1 cellular context compared by ENCODE assay signal in the genomic region with DNA sequence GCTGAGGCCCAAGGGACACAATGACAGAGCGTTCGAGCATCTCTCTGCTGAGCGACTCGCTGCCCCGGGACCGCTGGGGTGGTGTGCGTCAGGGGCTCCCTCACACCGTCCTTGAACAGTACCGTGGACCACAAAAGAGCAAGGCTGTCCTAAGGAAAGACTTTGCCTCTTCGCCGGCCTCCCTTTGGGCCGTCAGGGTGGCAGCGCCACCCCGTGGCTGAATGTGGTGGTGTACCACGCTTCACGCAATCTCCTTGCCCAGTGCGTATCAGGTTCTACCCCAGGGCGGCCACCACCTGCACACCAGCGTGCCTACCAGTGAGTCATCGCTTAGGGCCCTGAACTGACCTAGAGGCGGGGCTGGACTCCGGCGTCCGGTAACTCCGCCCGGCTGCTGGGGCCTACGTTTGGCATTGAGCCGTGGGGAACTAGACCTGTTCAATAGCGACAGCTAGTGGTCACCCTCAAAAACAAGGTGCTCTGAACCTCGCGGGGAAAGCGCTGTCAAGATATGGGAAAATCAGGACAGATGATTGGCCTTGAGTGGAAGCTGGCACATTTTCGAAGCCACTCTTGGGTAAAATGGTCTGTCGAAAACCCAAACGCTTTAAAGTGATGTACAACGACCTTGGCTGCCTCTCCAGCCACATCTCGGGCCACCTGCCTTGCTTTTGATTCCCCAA.
TF ChIP-seq lines count a peak whose summit lies in the region.

No MANE protein-coding gene starts in this region.

TF ChIP-seq in K562, 482 proteins besides CTCF, POLR2A, EP300 and RAD21 (continued from another document and continues in another):
- TF ChIP-seq, protein P1, sequence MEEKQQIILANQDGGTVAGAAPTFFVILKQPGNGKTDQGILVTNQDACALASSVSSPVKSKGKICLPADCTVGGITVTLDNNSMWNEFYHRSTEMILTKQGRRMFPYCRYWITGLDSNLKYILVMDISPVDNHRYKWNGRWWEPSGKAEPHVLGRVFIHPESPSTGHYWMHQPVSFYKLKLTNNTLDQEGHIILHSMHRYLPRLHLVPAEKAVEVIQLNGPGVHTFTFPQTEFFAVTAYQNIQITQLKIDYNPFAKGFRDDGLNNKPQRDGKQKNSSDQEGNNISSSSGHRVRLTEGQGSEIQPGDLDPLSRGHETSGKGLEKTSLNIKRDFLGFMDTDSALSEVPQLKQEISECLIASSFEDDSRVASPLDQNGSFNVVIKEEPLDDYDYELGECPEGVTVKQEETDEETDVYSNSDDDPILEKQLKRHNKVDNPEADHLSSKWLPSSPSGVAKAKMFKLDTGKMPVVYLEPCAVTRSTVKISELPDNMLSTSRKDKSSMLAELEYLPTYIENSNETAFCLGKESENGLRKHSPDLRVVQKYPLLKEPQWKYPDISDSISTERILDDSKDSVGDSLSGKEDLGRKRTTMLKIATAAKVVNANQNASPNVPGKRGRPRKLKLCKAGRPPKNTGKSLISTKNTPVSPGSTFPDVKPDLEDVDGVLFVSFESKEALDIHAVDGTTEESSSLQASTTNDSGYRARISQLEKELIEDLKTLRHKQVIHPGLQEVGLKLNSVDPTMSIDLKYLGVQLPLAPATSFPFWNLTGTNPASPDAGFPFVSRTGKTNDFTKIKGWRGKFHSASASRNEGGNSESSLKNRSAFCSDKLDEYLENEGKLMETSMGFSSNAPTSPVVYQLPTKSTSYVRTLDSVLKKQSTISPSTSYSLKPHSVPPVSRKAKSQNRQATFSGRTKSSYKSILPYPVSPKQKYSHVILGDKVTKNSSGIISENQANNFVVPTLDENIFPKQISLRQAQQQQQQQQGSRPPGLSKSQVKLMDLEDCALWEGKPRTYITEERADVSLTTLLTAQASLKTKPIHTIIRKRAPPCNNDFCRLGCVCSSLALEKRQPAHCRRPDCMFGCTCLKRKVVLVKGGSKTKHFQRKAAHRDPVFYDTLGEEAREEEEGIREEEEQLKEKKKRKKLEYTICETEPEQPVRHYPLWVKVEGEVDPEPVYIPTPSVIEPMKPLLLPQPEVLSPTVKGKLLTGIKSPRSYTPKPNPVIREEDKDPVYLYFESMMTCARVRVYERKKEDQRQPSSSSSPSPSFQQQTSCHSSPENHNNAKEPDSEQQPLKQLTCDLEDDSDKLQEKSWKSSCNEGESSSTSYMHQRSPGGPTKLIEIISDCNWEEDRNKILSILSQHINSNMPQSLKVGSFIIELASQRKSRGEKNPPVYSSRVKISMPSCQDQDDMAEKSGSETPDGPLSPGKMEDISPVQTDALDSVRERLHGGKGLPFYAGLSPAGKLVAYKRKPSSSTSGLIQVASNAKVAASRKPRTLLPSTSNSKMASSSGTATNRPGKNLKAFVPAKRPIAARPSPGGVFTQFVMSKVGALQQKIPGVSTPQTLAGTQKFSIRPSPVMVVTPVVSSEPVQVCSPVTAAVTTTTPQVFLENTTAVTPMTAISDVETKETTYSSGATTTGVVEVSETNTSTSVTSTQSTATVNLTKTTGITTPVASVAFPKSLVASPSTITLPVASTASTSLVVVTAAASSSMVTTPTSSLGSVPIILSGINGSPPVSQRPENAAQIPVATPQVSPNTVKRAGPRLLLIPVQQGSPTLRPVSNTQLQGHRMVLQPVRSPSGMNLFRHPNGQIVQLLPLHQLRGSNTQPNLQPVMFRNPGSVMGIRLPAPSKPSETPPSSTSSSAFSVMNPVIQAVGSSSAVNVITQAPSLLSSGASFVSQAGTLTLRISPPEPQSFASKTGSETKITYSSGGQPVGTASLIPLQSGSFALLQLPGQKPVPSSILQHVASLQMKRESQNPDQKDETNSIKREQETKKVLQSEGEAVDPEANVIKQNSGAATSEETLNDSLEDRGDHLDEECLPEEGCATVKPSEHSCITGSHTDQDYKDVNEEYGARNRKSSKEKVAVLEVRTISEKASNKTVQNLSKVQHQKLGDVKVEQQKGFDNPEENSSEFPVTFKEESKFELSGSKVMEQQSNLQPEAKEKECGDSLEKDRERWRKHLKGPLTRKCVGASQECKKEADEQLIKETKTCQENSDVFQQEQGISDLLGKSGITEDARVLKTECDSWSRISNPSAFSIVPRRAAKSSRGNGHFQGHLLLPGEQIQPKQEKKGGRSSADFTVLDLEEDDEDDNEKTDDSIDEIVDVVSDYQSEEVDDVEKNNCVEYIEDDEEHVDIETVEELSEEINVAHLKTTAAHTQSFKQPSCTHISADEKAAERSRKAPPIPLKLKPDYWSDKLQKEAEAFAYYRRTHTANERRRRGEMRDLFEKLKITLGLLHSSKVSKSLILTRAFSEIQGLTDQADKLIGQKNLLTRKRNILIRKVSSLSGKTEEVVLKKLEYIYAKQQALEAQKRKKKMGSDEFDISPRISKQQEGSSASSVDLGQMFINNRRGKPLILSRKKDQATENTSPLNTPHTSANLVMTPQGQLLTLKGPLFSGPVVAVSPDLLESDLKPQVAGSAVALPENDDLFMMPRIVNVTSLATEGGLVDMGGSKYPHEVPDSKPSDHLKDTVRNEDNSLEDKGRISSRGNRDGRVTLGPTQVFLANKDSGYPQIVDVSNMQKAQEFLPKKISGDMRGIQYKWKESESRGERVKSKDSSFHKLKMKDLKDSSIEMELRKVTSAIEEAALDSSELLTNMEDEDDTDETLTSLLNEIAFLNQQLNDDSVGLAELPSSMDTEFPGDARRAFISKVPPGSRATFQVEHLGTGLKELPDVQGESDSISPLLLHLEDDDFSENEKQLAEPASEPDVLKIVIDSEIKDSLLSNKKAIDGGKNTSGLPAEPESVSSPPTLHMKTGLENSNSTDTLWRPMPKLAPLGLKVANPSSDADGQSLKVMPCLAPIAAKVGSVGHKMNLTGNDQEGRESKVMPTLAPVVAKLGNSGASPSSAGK (IDR thresholded peaks at IDR 0.05) = no peak; the same call in 1 of the 2 replicates
- 0 out of 4 replicates have a peak, but pooled peaks of 1 of the 2 experiments have one; percentile 43 for TF ChIP-seq NONO (IDR thresholded peaks at IDR 0.05; ENCODE audit: low read depth in 2 of 2, low read length in 1 of 2)
- TF ChIP-seq, protein P2, sequence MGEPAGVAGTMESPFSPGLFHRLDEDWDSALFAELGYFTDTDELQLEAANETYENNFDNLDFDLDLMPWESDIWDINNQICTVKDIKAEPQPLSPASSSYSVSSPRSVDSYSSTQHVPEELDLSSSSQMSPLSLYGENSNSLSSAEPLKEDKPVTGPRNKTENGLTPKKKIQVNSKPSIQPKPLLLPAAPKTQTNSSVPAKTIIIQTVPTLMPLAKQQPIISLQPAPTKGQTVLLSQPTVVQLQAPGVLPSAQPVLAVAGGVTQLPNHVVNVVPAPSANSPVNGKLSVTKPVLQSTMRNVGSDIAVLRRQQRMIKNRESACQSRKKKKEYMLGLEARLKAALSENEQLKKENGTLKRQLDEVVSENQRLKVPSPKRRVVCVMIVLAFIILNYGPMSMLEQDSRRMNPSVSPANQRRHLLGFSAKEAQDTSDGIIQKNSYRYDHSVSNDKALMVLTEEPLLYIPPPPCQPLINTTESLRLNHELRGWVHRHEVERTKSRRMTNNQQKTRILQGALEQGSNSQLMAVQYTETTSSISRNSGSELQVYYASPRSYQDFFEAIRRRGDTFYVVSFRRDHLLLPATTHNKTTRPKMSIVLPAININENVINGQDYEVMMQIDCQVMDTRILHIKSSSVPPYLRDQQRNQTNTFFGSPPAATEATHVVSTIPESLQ (CRISPR knock-in tag; IDR thresholded peaks at IDR 0.05) = 0 out of 2 replicates have a peak, but pooled peaks have one; percentile 25
- no peak for TF ChIP-seq ZNF584 (CRISPR knock-in tag; IDR thresholded peaks at IDR 0.05; ENCODE audit: low read depth)
- TF ChIP-seq, protein P3, sequence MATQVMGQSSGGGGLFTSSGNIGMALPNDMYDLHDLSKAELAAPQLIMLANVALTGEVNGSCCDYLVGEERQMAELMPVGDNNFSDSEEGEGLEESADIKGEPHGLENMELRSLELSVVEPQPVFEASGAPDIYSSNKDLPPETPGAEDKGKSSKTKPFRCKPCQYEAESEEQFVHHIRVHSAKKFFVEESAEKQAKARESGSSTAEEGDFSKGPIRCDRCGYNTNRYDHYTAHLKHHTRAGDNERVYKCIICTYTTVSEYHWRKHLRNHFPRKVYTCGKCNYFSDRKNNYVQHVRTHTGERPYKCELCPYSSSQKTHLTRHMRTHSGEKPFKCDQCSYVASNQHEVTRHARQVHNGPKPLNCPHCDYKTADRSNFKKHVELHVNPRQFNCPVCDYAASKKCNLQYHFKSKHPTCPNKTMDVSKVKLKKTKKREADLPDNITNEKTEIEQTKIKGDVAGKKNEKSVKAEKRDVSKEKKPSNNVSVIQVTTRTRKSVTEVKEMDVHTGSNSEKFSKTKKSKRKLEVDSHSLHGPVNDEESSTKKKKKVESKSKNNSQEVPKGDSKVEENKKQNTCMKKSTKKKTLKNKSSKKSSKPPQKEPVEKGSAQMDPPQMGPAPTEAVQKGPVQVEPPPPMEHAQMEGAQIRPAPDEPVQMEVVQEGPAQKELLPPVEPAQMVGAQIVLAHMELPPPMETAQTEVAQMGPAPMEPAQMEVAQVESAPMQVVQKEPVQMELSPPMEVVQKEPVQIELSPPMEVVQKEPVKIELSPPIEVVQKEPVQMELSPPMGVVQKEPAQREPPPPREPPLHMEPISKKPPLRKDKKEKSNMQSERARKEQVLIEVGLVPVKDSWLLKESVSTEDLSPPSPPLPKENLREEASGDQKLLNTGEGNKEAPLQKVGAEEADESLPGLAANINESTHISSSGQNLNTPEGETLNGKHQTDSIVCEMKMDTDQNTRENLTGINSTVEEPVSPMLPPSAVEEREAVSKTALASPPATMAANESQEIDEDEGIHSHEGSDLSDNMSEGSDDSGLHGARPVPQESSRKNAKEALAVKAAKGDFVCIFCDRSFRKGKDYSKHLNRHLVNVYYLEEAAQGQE (CRISPR knock-in tag; IDR thresholded peaks at IDR 0.05; ENCODE audit: low read depth) = peak; percentile 59; the same call in 1 of the 2 replicates
- TF ChIP-seq, protein P4, sequence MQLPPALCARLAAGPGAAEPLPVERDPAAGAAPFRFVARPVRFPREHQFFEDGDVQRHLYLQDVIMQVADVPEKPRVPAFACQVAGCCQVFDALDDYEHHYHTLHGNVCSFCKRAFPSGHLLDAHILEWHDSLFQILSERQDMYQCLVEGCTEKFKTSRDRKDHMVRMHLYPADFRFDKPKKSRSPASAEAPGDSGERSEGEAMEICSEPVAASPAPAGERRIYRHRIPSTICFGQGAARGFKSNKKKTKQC (CRISPR knock-in tag; IDR thresholded peaks at IDR 0.05) = no peak
- TF ChIP-seq, protein P5, sequence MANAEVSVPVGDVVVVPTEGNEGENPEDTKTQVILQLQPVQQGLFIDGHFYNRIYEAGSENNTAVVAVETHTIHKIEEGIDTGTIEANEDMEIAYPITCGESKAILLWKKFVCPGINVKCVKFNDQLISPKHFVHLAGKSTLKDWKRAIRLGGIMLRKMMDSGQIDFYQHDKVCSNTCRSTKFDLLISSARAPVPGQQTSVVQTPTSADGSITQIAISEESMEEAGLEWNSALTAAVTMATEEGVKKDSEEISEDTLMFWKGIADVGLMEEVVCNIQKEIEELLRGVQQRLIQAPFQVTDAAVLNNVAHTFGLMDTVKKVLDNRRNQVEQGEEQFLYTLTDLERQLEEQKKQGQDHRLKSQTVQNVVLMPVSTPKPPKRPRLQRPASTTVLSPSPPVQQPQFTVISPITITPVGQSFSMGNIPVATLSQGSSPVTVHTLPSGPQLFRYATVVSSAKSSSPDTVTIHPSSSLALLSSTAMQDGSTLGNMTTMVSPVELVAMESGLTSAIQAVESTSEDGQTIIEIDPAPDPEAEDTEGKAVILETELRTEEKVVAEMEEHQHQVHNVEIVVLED (CRISPR knock-in tag; IDR thresholded peaks at IDR 0.05) = no peak
- no peak for TF ChIP-seq FOXJ2 (tag; IDR thresholded peaks at IDR 0.05)
- TF ChIP-seq SETDB1 (IDR thresholded peaks at IDR 0.05; ENCODE audit: low read length) = no peak
- 0 out of 2 replicates have a peak, but pooled peaks have one; percentile 63 for TF ChIP-seq ZBTB17 (CRISPR knock-in tag; IDR thresholded peaks at IDR 0.05)
- TF ChIP-seq ZNF133 (CRISPR knock-in tag; IDR thresholded peaks at IDR 0.05) = no peak
- no peak for TF ChIP-seq SMARCA5 (IDR thresholded peaks at IDR 0.05)
- TF ChIP-seq GATAD2B (IDR thresholded peaks at IDR 0.05; ENCODE audit: borderline replicate concordance) = no peak
- TF ChIP-seq SIRT6 (IDR thresholded peaks at IDR 0.05; ENCODE audit: low read depth, low read length) = no peak
- 0 out of 2 replicates have a peak, but pooled peaks have one; percentile 24 for TF ChIP-seq RNF2 (IDR thresholded peaks at IDR 0.05)
- no peak for TF ChIP-seq HMG20B (CRISPR knock-in tag; IDR thresholded peaks at IDR 0.05)
- TF ChIP-seq, protein P6, sequence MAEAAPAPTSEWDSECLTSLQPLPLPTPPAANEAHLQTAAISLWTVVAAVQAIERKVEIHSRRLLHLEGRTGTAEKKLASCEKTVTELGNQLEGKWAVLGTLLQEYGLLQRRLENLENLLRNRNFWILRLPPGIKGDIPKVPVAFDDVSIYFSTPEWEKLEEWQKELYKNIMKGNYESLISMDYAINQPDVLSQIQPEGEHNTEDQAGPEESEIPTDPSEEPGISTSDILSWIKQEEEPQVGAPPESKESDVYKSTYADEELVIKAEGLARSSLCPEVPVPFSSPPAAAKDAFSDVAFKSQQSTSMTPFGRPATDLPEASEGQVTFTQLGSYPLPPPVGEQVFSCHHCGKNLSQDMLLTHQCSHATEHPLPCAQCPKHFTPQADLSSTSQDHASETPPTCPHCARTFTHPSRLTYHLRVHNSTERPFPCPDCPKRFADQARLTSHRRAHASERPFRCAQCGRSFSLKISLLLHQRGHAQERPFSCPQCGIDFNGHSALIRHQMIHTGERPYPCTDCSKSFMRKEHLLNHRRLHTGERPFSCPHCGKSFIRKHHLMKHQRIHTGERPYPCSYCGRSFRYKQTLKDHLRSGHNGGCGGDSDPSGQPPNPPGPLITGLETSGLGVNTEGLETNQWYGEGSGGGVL (CRISPR knock-in tag; IDR thresholded peaks at IDR 0.05) = no peak
- no peak for TF ChIP-seq CSDE1 (IDR thresholded peaks at IDR 0.05)
- TF ChIP-seq, protein P7, sequence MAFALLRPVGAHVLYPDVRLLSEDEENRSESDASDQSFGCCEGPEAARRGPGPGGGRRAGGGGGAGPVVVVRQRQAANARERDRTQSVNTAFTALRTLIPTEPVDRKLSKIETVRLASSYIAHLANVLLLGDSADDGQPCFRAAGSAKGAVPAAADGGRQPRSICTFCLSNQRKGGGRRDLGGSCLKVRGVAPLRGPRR (CRISPR knock-in tag; IDR thresholded peaks at IDR 0.05) = no peak
- TF ChIP-seq DACH1 (IDR thresholded peaks at IDR 0.05; ENCODE audit: partially characterized antibody) = no peak
- no peak for TF ChIP-seq HMG20A (CRISPR knock-in tag; conservative IDR thresholded peaks at IDR 0.05)
- TF ChIP-seq PTBP1 (IDR thresholded peaks at IDR 0.05; ENCODE audit: low read depth, low read length) = no peak
- 0 out of 2 replicates have a peak, but pooled peaks have one; percentile 20 for TF ChIP-seq GATA2 (CRISPR knock-in tag; IDR thresholded peaks at IDR 0.05)
- no peak for TF ChIP-seq FOXJ3 (CRISPR knock-in tag; IDR thresholded peaks at IDR 0.05)
- TF ChIP-seq ZNF586 (CRISPR knock-in tag; conservative IDR thresholded peaks at IDR 0.05) = no peak
- no peak for TF ChIP-seq SRSF9 (IDR thresholded peaks at IDR 0.05; ENCODE audit: borderline replicate concordance, low read depth, low read length)
- TF ChIP-seq ETS2 (tag; IDR thresholded peaks at IDR 0.05; ENCODE audit: borderline replicate concordance, poor library complexity, severe bottlenecking) = no peak
- TF ChIP-seq ZSCAN32 (CRISPR knock-in tag; IDR thresholded peaks at IDR 0.05) = no peak
- TF ChIP-seq HNRNPLL (IDR thresholded peaks at IDR 0.05; ENCODE audit: low read depth, low read length, poor library complexity, severe bottlenecking) = peak; percentile 81
- 0 out of 2 replicates have a peak, but pooled peaks have one; percentile 6 for TF ChIP-seq ZNF583 (CRISPR knock-in tag; IDR thresholded peaks at IDR 0.05)
- TF ChIP-seq MAFG (tag; conservative IDR thresholded peaks at IDR 0.05) = no peak
